Comparison of ENCODE assay signal across 9 cellular contexts in genomic region chr14:60561845-60562746, GRCh38. TPM values are rescaled to one million over a fixed set of nuclear protein-coding genes. Genes with fewer than 3 reads are reported as not detected.
DNase-seq lines count a peak whose midpoint lies in the region; ATAC-seq and TF ChIP-seq lines count a peak whose summit lies in the region.
"Had no signal": no experiment of that assay in that cellular context is flagged by ENCODE, and none has a peak within 500 bp of the region (broad histone marks: within the 10 kb centered on the region; RNA-seq: fewer than 3 reads in every experiment).

No MANE protein-coding gene starts in this region.

- H3K9me3 ChIP-seq in adrenal gland (replicated peaks in 1 of 3) (no peaks in the 10 kb centered on the region), skeletal muscle satellite cell (replicated peaks; ENCODE audit: low read length) (no peaks in the 10 kb centered on the region)

- H3K36me3 ChIP-seq in adrenal gland (replicated peaks in 1 of 2) = no peaks in the 10 kb centered on the region
- no peaks in the 10 kb centered on the region for H3K36me3 ChIP-seq in skeletal muscle satellite cell (ENCODE audit: insufficient read depth, low read length)

- 31 to 43% (median 40%) methylated on average over 7 of the region's 7 CpGs for WGBS in adrenal gland, 4 donors

- H3K27ac ChIP-seq in adrenal gland = no peak overlapping the region

- intact Hi-C loops in adrenal gland (cut with DNase I) = loop anchor here in 1 of 2 donors (5.0 kb wide), 1 partner anchor 215 kb away; no protein-coding TSS in a partner anchor

- TF ChIP-seq CTCF in adrenal gland (IDR thresholded peaks at IDR 0.05) = peak; percentile 9 to 54 (median 38)

- H3K27me3 ChIP-seq in adrenal gland = no peaks in the 10 kb centered on the region
- H3K27me3 ChIP-seq in skeletal muscle satellite cell (ENCODE audit: control insufficient read depth, insufficient read depth, low read length) = no peaks in the 10 kb centered on the region

- H3K9ac ChIP-seq in skeletal muscle satellite cell (ENCODE audit: low read depth, low read length) = no peak overlapping the region

- peak; percentile 76 for ATAC-seq in GM18907 (IDR thresholded peaks at IDR 0.05; ENCODE audit: unreplicated experiment)
- peak; percentile 79 for ATAC-seq in HG03378 (IDR thresholded peaks at IDR 0.05; ENCODE audit: unreplicated experiment)
- ATAC-seq in HG03520 (IDR thresholded peaks at IDR 0.05; ENCODE audit: unreplicated experiment) = no peak

- no peak for TF ChIP-seq POLR2A in adrenal gland (IDR thresholded peaks at IDR 0.05)

- peak overlapping the region; percentile 3 for H3K4me2 ChIP-seq in skeletal muscle satellite cell (ENCODE audit: low read length)

- DNase-seq in COLO829 (ENCODE audit: low spot score) (peak; percentile 61), NCI-H510A (lab: John Stamatoyannopoulos, UW) (peak; percentile 23), adrenal gland (peak; percentile 20 to 65 (median 29)), hippocampal formation (lab: John Stamatoyannopoulos, UW) (peak; percentile 1 to 58)

- H3K4me3 ChIP-seq in adrenal gland = no peak overlapping the region
- no peak overlapping the region for H3K4me3 ChIP-seq in skeletal muscle satellite cell (ENCODE audit: low read length)

- H3K4me1 ChIP-seq in adrenal gland (replicated peaks in 1 of 2) = no peaks in the 10 kb centered on the region
- peaks cover 37% of the 10 kb centered on the region for H3K4me1 ChIP-seq in skeletal muscle satellite cell (ENCODE audit: control insufficient read depth, insufficient read depth, low read length)

RNA-seq across cellular contexts. Expression of gene SIX6, which starts 53.1 kb away (rescaled TPM):
- total RNA-seq in adrenal gland = not detected
- polyA plus RNA-seq in adrenal gland = under 1 TPM in 1 of 3 donors, not detected in 2; 0.08 TPM
- total RNA-seq in skeletal muscle satellite cell (2012; rRNA removed) = not detected in 2 replicates
- total RNA-seq: T-helper 2 cell treated with Interferon-gamma antibody and Interleukin-4, amounts not matched to agents 100 ng/mL and 5 ng/mL, for 36 hours had no signal
